In the genomic region with DNA sequence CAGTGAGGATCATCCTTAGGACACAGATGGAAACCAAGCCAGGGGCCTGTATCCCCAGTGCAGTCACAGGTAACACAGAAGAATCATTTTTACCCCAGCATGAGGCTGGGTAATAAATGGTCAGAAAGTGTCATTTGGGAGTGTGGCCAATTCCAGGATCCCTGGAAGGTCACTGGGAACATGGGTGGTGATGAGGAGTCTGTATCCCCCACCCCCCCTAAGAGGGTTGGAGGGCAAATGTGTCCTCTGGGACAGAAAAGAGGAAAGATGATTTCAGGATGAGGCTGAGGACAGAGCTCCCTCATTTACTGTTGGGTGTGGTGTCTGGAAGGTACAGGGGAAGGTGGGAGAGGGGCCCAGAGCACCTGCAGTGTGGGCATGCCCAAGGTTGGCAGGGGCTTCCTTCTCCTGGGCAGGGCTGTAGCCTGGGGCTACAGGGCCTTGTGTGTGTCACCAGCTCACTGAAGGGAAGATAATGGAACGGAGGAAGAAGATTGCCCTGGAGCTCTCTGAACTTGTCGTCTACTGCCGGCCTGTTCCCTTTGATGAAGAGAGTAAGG, we compare ENCODE assay signal across 11 cellular contexts. TPM values are rescaled to one million over a fixed set of nuclear protein-coding genes. Genes with fewer than 3 reads are reported as not detected.
DNase-seq lines count a peak whose midpoint lies in the region; ATAC-seq lines count a peak whose summit lies in the region.
"Had no signal": no experiment of that assay in that cellular context is flagged by ENCODE, and none has a peak within 500 bp of the region (broad histone marks: within the 10 kb centered on the region; RNA-seq: fewer than 3 reads in every experiment).

No MANE protein-coding gene starts in this region.

- DNase-seq in M059J (ENCODE audit: low read depth) (peak; percentile 37), head of caudate nucleus (peak in 22 of 42 donors; percentile 0 to 34 (median 8)), NK-92 (lab: John Stamatoyannopoulos, UW; ENCODE audit: unreplicated experiment) (no peak), NCI-H524 treated with DMSO at 0.1 percent for 48 hours (lab: John Stamatoyannopoulos, UW) (no peak)
- no peak for DNase-seq in activated T-helper 1 cell treated with anti-CD3 and anti-CD28 coated beads, Interleukin-12 subunit alpha, Interleukin-12 subunit beta, Interleukin-2, Interleukin-4 antibody, amounts not matched to agents 30 ng/mL and 10 ng/mL and 1 ng/mL, durations not matched to agents 14 hours and 24 hours and 36 hours (ENCODE audit: low spot score)
- peak; percentile 14 for DNase-seq in stimulated activated CD8-positive, alpha-beta memory T cell treated with anti-CD3 and anti-CD28 coated beads, Interleukin-4, amount 100 ng/mL, for 48 hours
- DNase-seq: DMS79 treated with DMSO at 0.1 percent for 48 hours; foreskin melanocyte; NCI-H774; stimulated activated CD4-positive, alpha-beta T cell treated with anti-CD3 and anti-CD28 coated beads, Interleukin-2, amount 100 ng/mL, for 48 hours had no signal

- peak overlapping the region; percentile 71 for H3K27ac Mint-ChIP-seq in activated T-helper 1 cell treated with anti-CD3 and anti-CD28 coated beads, Interleukin-12 subunit alpha, Interleukin-12 subunit beta, Interleukin-2, Interleukin-4 antibody, amounts not matched to agents 30 ng/mL and 10 ng/mL and 1 ng/mL, durations not matched to agents 14 hours and 24 hours and 36 hours

- no peaks in the 10 kb centered on the region for H3K9me3 Mint-ChIP-seq in activated T-helper 1 cell treated with anti-CD3 and anti-CD28 coated beads, Interleukin-12 subunit alpha, Interleukin-12 subunit beta, Interleukin-2, Interleukin-4 antibody, amounts not matched to agents 30 ng/mL and 10 ng/mL and 1 ng/mL, durations not matched to agents 14 hours and 24 hours and 36 hours

- ATAC-seq in HG02588 (IDR thresholded peaks at IDR 0.05; ENCODE audit: unreplicated experiment): no peak

- H3K36me3 Mint-ChIP-seq in activated T-helper 1 cell treated with anti-CD3 and anti-CD28 coated beads, Interleukin-12 subunit alpha, Interleukin-12 subunit beta, Interleukin-2, Interleukin-4 antibody, amounts not matched to agents 30 ng/mL and 10 ng/mL and 1 ng/mL, durations not matched to agents 14 hours and 24 hours and 36 hours (ENCODE audit: low read depth): peaks cover 70% of the 10 kb centered on the region

- intact Hi-C loops in activated T-helper 1 cell treated with anti-CD3 and anti-CD28 coated beads, Interleukin-12 subunit alpha, Interleukin-12 subunit beta, Interleukin-2, Interleukin-4 antibody, amounts not matched to agents 30 ng/mL and 10 ng/mL and 1 ng/mL, durations not matched to agents 14 hours and 24 hours and 36 hours (cut with micrococcal nuclease): loop anchor here (5.0 kb wide), 1 partner anchor 35 kb away; the partner anchor contains the start of gene PLCG1
- intact Hi-C loops in head of caudate nucleus (cut with DNase I): loop anchor here (2.0 to 10.0 kb wide), 4 partner anchors 61 to 243 kb away; partner anchors contain the start of gene LPIN3

- no peak overlapping the region for H3K4me3 Mint-ChIP-seq in activated T-helper 1 cell treated with anti-CD3 and anti-CD28 coated beads, Interleukin-12 subunit alpha, Interleukin-12 subunit beta, Interleukin-2, Interleukin-4 antibody, amounts not matched to agents 30 ng/mL and 10 ng/mL and 1 ng/mL, durations not matched to agents 14 hours and 24 hours and 36 hours

- H3K27me3 Mint-ChIP-seq in activated T-helper 1 cell treated with anti-CD3 and anti-CD28 coated beads, Interleukin-12 subunit alpha, Interleukin-12 subunit beta, Interleukin-2, Interleukin-4 antibody, amounts not matched to agents 30 ng/mL and 10 ng/mL and 1 ng/mL, durations not matched to agents 14 hours and 24 hours and 36 hours (ENCODE audit: insufficient read depth): no peaks in the 10 kb centered on the region

- peaks cover 20% of the 10 kb centered on the region for H3K4me1 Mint-ChIP-seq in activated T-helper 1 cell treated with anti-CD3 and anti-CD28 coated beads, Interleukin-12 subunit alpha, Interleukin-12 subunit beta, Interleukin-2, Interleukin-4 antibody, amounts not matched to agents 30 ng/mL and 10 ng/mL and 1 ng/mL, durations not matched to agents 14 hours and 24 hours and 36 hours (ENCODE audit: low read depth)

RNA-seq across cellular contexts. Expression of gene PLCG1, which starts 34.5 kb away (rescaled TPM):
- 59.4 and 65.7 TPM in 2 replicates for total RNA-seq in M059J (2014; rRNA removed; shearing (Covaris generic))
- total RNA-seq in activated T-helper 1 cell treated with anti-CD3 and anti-CD28 coated beads, Interleukin-12 subunit alpha, Interleukin-12 subunit beta, Interleukin-2, Interleukin-4 antibody, amounts not matched to agents 30 ng/mL and 10 ng/mL and 1 ng/mL, durations not matched to agents 14 hours and 24 hours and 36 hours: 203 and 205 TPM in 2 replicates

Comparison
In these comparisons a context has a peak if more than half of its experiments do, and no peak if none do; other contexts are left out.
1. DNase-seq: peak in M059J (single experiment), head of caudate nucleus (22 of 42) and stimulated activated CD8-positive, alpha-beta memory T cell treated with anti-CD3 and anti-CD28 coated beads, Interleukin-4, amount 100 ng/mL, for 48 hours (single experiment); none in activated T-helper 1 cell treated with anti-CD3 and anti-CD28 coated beads, Interleukin-12 subunit alpha, Interleukin-12 subunit beta, Interleukin-2, Interleukin-4 antibody, amounts not matched to agents 30 ng/mL and 10 ng/mL and 1 ng/mL, durations not matched to agents 14 hours and 24 hours and 36 hours (single experiment), NK-92 (single experiment) and NCI-H524 treated with DMSO at 0.1 percent for 48 hours (single experiment).